ENCODE assay signal across 8 cellular contexts in the genomic region with DNA sequence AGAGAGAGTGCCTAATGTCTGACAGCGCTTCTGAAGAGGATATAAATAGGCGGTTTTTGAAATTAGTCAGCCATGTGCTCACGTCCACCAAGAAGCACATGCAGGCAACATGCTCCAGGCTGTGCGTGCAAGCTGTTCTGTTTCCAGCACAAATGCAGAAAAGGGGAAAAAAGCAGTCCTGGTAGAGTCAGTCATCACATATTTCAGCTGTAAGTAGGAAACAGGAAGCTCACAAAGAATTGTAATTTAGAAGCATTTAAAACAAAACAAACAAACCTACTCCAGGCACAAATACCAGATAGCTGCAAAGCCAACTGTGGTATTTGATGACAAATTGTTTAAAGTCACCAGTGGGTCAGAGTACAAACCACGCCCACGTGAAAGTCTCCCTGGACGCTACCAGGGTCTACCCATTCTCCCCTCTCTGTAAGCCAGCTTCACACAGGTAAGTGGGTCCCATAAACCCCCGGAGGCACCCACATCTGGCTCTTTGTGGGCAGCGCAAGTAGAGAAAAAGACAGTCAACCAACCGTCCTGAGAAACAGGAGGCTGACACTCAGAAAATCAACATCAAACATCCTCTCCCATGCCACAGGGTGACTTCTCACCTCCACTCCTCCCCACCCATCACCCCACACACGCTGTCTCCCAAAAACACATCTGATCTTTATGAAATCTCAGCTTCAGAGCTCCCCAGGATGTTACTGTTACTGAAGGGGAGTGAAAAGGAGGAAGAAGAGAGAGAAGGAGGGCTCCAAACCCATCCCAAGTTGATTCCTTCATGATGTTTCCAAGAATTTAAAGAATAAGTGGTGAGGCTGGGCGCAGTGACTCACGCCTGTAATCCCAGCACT.
DNase-seq lines count a peak whose midpoint lies in the region; ATAC-seq, FAIRE-seq and TF ChIP-seq lines count a peak whose summit lies in the region.

No MANE protein-coding gene starts in this region.

- peak; percentile 84 for FAIRE-seq in GM18507 (lab: Jason Lieb, UNC)

- in situ Hi-C loops in KBM-7 (cut with MboI; ENCODE audit: low pct_unique_long_range_greater_than_20kb, low sequenced_read_pairs) = no loop called here

- H3K36me3 Mint-ChIP-seq in endothelial cell (ENCODE audit: low read depth, unreplicated experiment) = peaks cover 42% of the 10 kb centered on the region

- no peaks in the 10 kb centered on the region for H3K9me3 Mint-ChIP-seq in endothelial cell (ENCODE audit: unreplicated experiment)

- H3K4me3 Mint-ChIP-seq in endothelial cell (ENCODE audit: unreplicated experiment) = peak overlapping the region; percentile 39

- H3K27me3 Mint-ChIP-seq in endothelial cell (ENCODE audit: unreplicated experiment) = peaks cover 12% of the 10 kb centered on the region

- H3K27ac Mint-ChIP-seq in endothelial cell (ENCODE audit: unreplicated experiment) = peak overlapping the region; percentile 87

- peaks cover 91% of the 10 kb centered on the region for H3K4me1 Mint-ChIP-seq in endothelial cell (ENCODE audit: unreplicated experiment)

- no peak for TF ChIP-seq CTCF in endothelial cell (IDR thresholded peaks at IDR 0.05; ENCODE audit: unreplicated experiment)

- TF ChIP-seq POLR2A in GM18505 (IDR thresholded peaks at IDR 0.05; ENCODE audit: borderline replicate concordance, extremely low read depth, insufficient read depth, insufficient read length) = no peak

- ATAC-seq in HG02763 (IDR thresholded peaks at IDR 0.05; ENCODE audit: unreplicated experiment) = peak; percentile 63
- no peak for ATAC-seq in GM18505 (IDR thresholded peaks at IDR 0.05; ENCODE audit: unreplicated experiment)

- DNase-seq in GM18507 (ENCODE audit: extremely low spot score, insufficient read length, low read depth) = peak; percentile 44
- DNase-seq in T-helper 22 cell (ENCODE audit: low read depth) = peak; percentile 45
- DNase-seq in endothelial cell (ENCODE audit: low spot score) = no peak
- DNase-seq in non-pigmented ciliary epithelial cell (ENCODE audit: low read depth) = peak; percentile 89
- no peak for DNase-seq in GF-D8 (lab: John Stamatoyannopoulos, UW)
- DNase-seq in KBM-7 = no peak

Comparison
In these comparisons a context has a peak if more than half of its experiments do, and no peak if none do; other contexts are left out.
1. DNase-seq: peak in GM18507 (single experiment), T-helper 22 cell (single experiment) and non-pigmented ciliary epithelial cell (single experiment); none in endothelial cell (single experiment), GF-D8 (single experiment) and KBM-7 (single experiment).